26 cellular contexts compared by ENCODE assay signal in genomic region chr1:58799650-58800049, GRCh38.
"Had no signal": no experiment of that assay in that cellular context is flagged by ENCODE, and none has a peak within 500 bp of the region (broad histone marks: within the 10 kb centered on the region; RNA-seq: fewer than 3 reads in every experiment).

No MANE protein-coding gene starts in this region.

- ATAC-seq: activated CD8-positive, alpha-beta memory T cell treated with anti-CD3 and anti-CD28 coated beads, Interleukin-2, amount 10 ng/mL, durations not matched to agents 7 days and 5 days; Right ventricle myocardium inferior; T-cell had no signal

- H3K36me3 ChIP-seq: adrenal gland, MG63 had no signal

- H3K4me3 ChIP-seq: adrenal gland, MG63, SK-N-MC had no signal

- H3K27ac Mint-ChIP-seq: activated CD4-positive, alpha-beta T cell treated with anti-CD3 and anti-CD28 coated beads, Interleukin-2, amount 10 ng/mL, durations not matched to agents 24 days and 14 days; activated CD8-positive, alpha-beta memory T cell treated with anti-CD3 and anti-CD28 coated beads, Interleukin-2, amount 10 ng/mL, durations not matched to agents 7 days and 5 days; activated naive CD8-positive, alpha-beta T cell; activated T-cell treated with anti-CD3 and anti-CD28 coated beads, Interleukin-2, amount 50 U/mL, for 24 hours; activated T-helper 1 cell treated with anti-CD3 and anti-CD28 coated beads, Interleukin-12 subunit alpha, Interleukin-12 subunit beta, Interleukin-2, Interleukin-4 antibody, amounts not matched to agents 30 ng/mL and 10 ng/mL and 1 ng/mL, durations not matched to agents 14 hours and 24 hours and 36 hours; T-cell had no signal

- H3K36me3 Mint-ChIP-seq: activated CD8-positive, alpha-beta memory T cell treated with anti-CD3 and anti-CD28 coated beads, Interleukin-2, amount 10 ng/mL, durations not matched to agents 7 days and 5 days had no signal

- H3K9me3 ChIP-seq: adrenal gland, MG63 had no signal

- H3K27me3 Mint-ChIP-seq: activated CD4-positive, alpha-beta T cell treated with anti-CD3 and anti-CD28 coated beads, Interleukin-2, amount 10 ng/mL, durations not matched to agents 24 days and 14 days; activated CD8-positive, alpha-beta memory T cell treated with anti-CD3 and anti-CD28 coated beads, Interleukin-2, amount 10 ng/mL, durations not matched to agents 7 days and 5 days; activated naive CD8-positive, alpha-beta T cell; activated T-cell treated with anti-CD3 and anti-CD28 coated beads, Interleukin-2, amount 50 U/mL, for 24 hours; T-cell had no signal

- H3K9me3 Mint-ChIP-seq: activated CD4-positive, alpha-beta T cell treated with anti-CD3 and anti-CD28 coated beads, Interleukin-2, amount 10 ng/mL, durations not matched to agents 24 days and 14 days; activated T-cell treated with anti-CD3 and anti-CD28 coated beads, Interleukin-2, amount 50 U/mL, for 24 hours; T-cell had no signal

- H3K27me3 ChIP-seq: adrenal gland, MG63 had no signal

- H3K27ac ChIP-seq: adrenal gland, SK-N-MC had no signal

- H3K4me3 Mint-ChIP-seq: activated CD4-positive, alpha-beta T cell treated with anti-CD3 and anti-CD28 coated beads, Interleukin-2, amount 10 ng/mL, durations not matched to agents 24 days and 14 days; activated CD8-positive, alpha-beta memory T cell treated with anti-CD3 and anti-CD28 coated beads, Interleukin-2, amount 10 ng/mL, durations not matched to agents 7 days and 5 days; activated naive CD8-positive, alpha-beta T cell; activated T-cell treated with anti-CD3 and anti-CD28 coated beads, Interleukin-2, amount 50 U/mL, for 24 hours; activated T-helper 1 cell treated with anti-CD3 and anti-CD28 coated beads, Interleukin-12 subunit alpha, Interleukin-12 subunit beta, Interleukin-2, Interleukin-4 antibody, amounts not matched to agents 30 ng/mL and 10 ng/mL and 1 ng/mL, durations not matched to agents 14 hours and 24 hours and 36 hours; T-cell had no signal

- DNase-seq: activated CD4-positive, alpha-beta T cell treated with anti-CD3 and anti-CD28 coated beads for 1 hour; activated CD4-positive, alpha-beta T cell treated with anti-CD3 and anti-CD28 coated beads, Interleukin-2, amount 10 ng/mL, durations not matched to agents 24 days and 14 days; activated CD4-positive, alpha-beta T cell treated with anti-CD3 and anti-CD28 coated beads, Interleukin-2, amount 50 U/mL, for 48 hours; activated CD8-positive, alpha-beta memory T cell treated with anti-CD3 and anti-CD28 coated beads, Interleukin-2, amount 10 ng/mL, durations not matched to agents 7 days and 5 days; activated effector memory CD4-positive, alpha-beta T cell treated with anti-CD3 and anti-CD28 coated beads, Interleukin-2, amount 50 U/mL, for 16 hours; activated naive CD4-positive, alpha-beta T cell treated with Interleukin-2 at 50 U/mL for 16 hours; activated T-cell treated with anti-CD3 and anti-CD28 coated beads, Interleukin-2, amount 50 U/mL, for 24 hours; adrenal gland; anterior cingulate cortex; MG63; MV-4-11; NCI-H1092 treated with DMSO at 0.1 percent for 48 hours; NCI-H1417 treated with DMSO at 0.1 percent for 48 hours; NCI-H1694; NCI-H2029; NCI-H2107; NCI-H2171 treated with DMSO at 0.1 percent for 48 hours; NCI-H226; NCI-H510A; NCI-H526 treated with DMSO at 0.1 percent for 48 hours; NCI-H82; T-cell had no signal
